Comparison of ENCODE assay signal across 8 cellular contexts in genomic region chr19:4068058-4068966, GRCh38. TPM values are rescaled to one million over a fixed set of nuclear protein-coding genes. Genes with fewer than 3 reads are reported as not detected.
A peak's percentile ranks its signal among the peaks of the same experiment; 100 is the strongest.
DNase-seq lines count a peak whose midpoint lies in the region; TF ChIP-seq lines count a peak whose summit lies in the region.

No MANE protein-coding gene starts in this region.

- DNase-seq in progenitor cell of endocrine pancreas (ENCODE audit: low spot score, unreplicated experiment) = no peak
- DNase-seq in COR-L47 (lab: John Stamatoyannopoulos, UW) = no peak
- DNase-seq in NCI-H1436 treated with DMSO at 0.1 percent for 48 hours (lab: John Stamatoyannopoulos, UW) = no peak
- DNase-seq in NCI-H146 (lab: John Stamatoyannopoulos, UW) = no peak
- no peak for DNase-seq in GDM1 (lab: John Stamatoyannopoulos, UW)

- no peaks in the 10 kb centered on the region for H3K27me3 ChIP-seq in DOHH2 (ENCODE audit: control insufficient read depth, low read length)
- H3K27me3 ChIP-seq in OCI-LY3 (ENCODE audit: low read depth, low read length) = peaks cover 6% of the 10 kb centered on the region; the same call in 1 of the 2 replicates
- H3K27me3 ChIP-seq in endocrine pancreas (ENCODE audit: control insufficient read depth, insufficient read depth, low read length) = no peaks in the 10 kb centered on the region

- no peaks in the 10 kb centered on the region for H3K9me3 Mint-ChIP-seq in progenitor cell of endocrine pancreas (ENCODE audit: low read depth)

- H3K4me1 ChIP-seq in DOHH2 (ENCODE audit: control insufficient read depth, low read length) (peaks cover 27% of the 10 kb centered on the region), OCI-LY3 (ENCODE audit: low read length) (peaks cover 15% of the 10 kb centered on the region), endocrine pancreas (ENCODE audit: control insufficient read depth, insufficient read depth, low read length) (no peaks in the 10 kb centered on the region)

- H4K20me1 ChIP-seq in DOHH2 (ENCODE audit: control insufficient read depth, insufficient read depth, low read depth, low read length) = peaks cover 10% of the 10 kb centered on the region
- peaks cover 16% of the 10 kb centered on the region for H4K20me1 ChIP-seq in OCI-LY3 (ENCODE audit: insufficient read depth, low read length)

- H3K27me3 Mint-ChIP-seq in progenitor cell of endocrine pancreas = peaks cover 17% of the 10 kb centered on the region

- H3K9me3 ChIP-seq in DOHH2 (ENCODE audit: control insufficient read depth, insufficient read depth, low read length) = no peaks in the 10 kb centered on the region
- H3K9me3 ChIP-seq in OCI-LY3 (ENCODE audit: insufficient read depth, low read length) = no peaks in the 10 kb centered on the region
- H3K9me3 ChIP-seq in endocrine pancreas (ENCODE audit: control insufficient read depth, low read length) = no peaks in the 10 kb centered on the region

- H2AFZ ChIP-seq in OCI-LY3 (ENCODE audit: low read depth, low read length) = no peak overlapping the region; the same call in 1 of the 2 replicates

- H3K79me2 ChIP-seq in DOHH2 (ENCODE audit: control insufficient read depth, low read length) (peaks cover 25% of the 10 kb centered on the region), OCI-LY3 (ENCODE audit: low read length) (peaks cover 25% of the 10 kb centered on the region)

- peaks cover 8% of the 10 kb centered on the region for H3F3A ChIP-seq in DOHH2 (ENCODE audit: control insufficient read depth, insufficient read depth)

- H3K4me3 Mint-ChIP-seq in progenitor cell of endocrine pancreas (ENCODE audit: low read depth) = peak overlapping the region; percentile 62

- H3K27ac Mint-ChIP-seq in progenitor cell of endocrine pancreas = no peak overlapping the region

- peak overlapping the region; percentile 95 for H3K4me2 ChIP-seq in DOHH2 (ENCODE audit: low read length)
- H3K4me2 ChIP-seq in OCI-LY3 (ENCODE audit: low read length) = peak overlapping the region; percentile 87

- peak overlapping the region; percentile 98 for H3K9ac ChIP-seq in OCI-LY3 (ENCODE audit: low read length)
- H3K9ac ChIP-seq in endocrine pancreas (ENCODE audit: control insufficient read depth, insufficient read depth, low read length) = peak overlapping the region; percentile 54

- peaks cover 19% of the 10 kb centered on the region for H3K36me3 ChIP-seq in DOHH2 (ENCODE audit: control insufficient read depth, low read length)
- H3K36me3 ChIP-seq in OCI-LY3 (replicated peaks; ENCODE audit: low read depth, low read length) = peaks cover 10% of the 10 kb centered on the region
- H3K36me3 ChIP-seq in endocrine pancreas (ENCODE audit: control insufficient read depth, insufficient read depth, low read length) = no peaks in the 10 kb centered on the region

- TF ChIP-seq CTCF in DOHH2 (IDR thresholded peaks at IDR 0.05; ENCODE audit: low read depth, low read length, poor library complexity, severe bottlenecking) (no peak), OCI-LY3 (IDR thresholded peaks at IDR 0.05; ENCODE audit: low read depth, low read length) (no peak), progenitor cell of endocrine pancreas (IDR thresholded peaks at IDR 0.05; ENCODE audit: unreplicated experiment) (no peak)

- H3K4me1 Mint-ChIP-seq in progenitor cell of endocrine pancreas (ENCODE audit: low read depth) = peaks cover 2% of the 10 kb centered on the region

- H3K4me3 ChIP-seq in DOHH2 (ENCODE audit: low read length) = peak overlapping the region; percentile 86
- peak overlapping the region; percentile 96 for H3K4me3 ChIP-seq in OCI-LY3 (ENCODE audit: low read length)
- no peak overlapping the region for H3K4me3 ChIP-seq in endocrine pancreas (ENCODE audit: control insufficient read depth, insufficient read depth, low read length)

- H3K27ac ChIP-seq in DOHH2 (ENCODE audit: low read depth, low read length) = peak overlapping the region; percentile 76
- H3K27ac ChIP-seq in OCI-LY3 (ENCODE audit: low read length) = no peak overlapping the region

- no peaks in the 10 kb centered on the region for H3K9me2 ChIP-seq in DOHH2 (replicated peaks; ENCODE audit: control insufficient read depth, low read length)

- H3K36me3 Mint-ChIP-seq in progenitor cell of endocrine pancreas (ENCODE audit: insufficient read depth) = no peaks in the 10 kb centered on the region

RNA-seq across cellular contexts. Expression of gene ZBTB7A, which starts 1.6 kb away (rescaled TPM):
- total RNA-seq in progenitor cell of endocrine pancreas = 18.4 and 19.1 TPM in 2 replicates

RNA-seq across cellular contexts. Expression of gene MAP2K2, which starts 55.6 kb away (rescaled TPM):
- total RNA-seq in progenitor cell of endocrine pancreas = 149 and 154 TPM in 2 replicates
